Comparison of ENCODE assay signal across 1 cellular context in genomic region chr22:38872172-38872830, GRCh38.
TF ChIP-seq lines count a peak whose summit lies in the region.

CBX6 (minus strand) TSS chr22:38872216; CDS start chr22:38872190, 26 bp downstream.

TF ChIP-seq in Ishikawa, 13 proteins besides CTCF, POLR2A, EP300 and RAD21 (continued from another document):
- peak; percentile 61; the same call in 1 of the 2 replicates for TF ChIP-seq YY1 (IDR thresholded peaks at IDR 0.05; ENCODE audit: low read depth)
- TF ChIP-seq TEAD4 (IDR thresholded peaks at IDR 0.05) = peak; percentile 8; the same call in 1 of the 2 replicates
- TF ChIP-seq NFIC (IDR thresholded peaks at IDR 0.05) = no peak
